ENCODE assay signal across 27 cellular contexts in the genomic region with DNA sequence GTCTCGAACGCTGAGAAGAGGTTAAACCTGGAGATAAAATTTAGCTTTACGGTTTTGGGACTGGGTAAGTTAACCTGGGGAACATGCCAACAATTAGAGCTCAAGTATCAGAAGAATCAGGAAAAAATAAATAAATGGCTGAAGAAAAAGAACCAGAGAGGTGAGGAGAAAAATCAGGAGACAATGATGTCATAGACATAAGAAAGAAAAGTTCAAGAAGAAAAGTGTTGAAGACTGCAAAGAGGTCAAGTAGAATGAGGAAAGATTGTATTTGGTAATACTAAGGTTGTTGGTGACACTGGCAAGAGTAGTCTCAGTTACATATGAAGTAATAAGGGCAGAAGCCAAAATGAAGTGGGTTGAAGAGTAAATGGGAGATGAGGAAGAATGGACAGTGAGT.
"Had no signal": no experiment of that assay in that cellular context is flagged by ENCODE, and none has a peak within 500 bp of the region (broad histone marks: within the 10 kb centered on the region; RNA-seq: fewer than 3 reads in every experiment).

No MANE protein-coding gene starts in this region.

- DNase-seq: islet precursor cell; left ventricle myocardium inferior; mesendoderm; naive B cell; natural killer cell; nephron progenitor cell; occipital lobe; ovary; stimulated activated CD4-positive, alpha-beta T cell treated with anti-CD3 and anti-CD28 coated beads, Interleukin-12 subunit alpha, Interleukin-12 subunit beta, amount 100 ng/mL, for 4 hours; stimulated activated CD4-positive, alpha-beta T cell treated with anti-CD3 and anti-CD28 coated beads, Interleukin-15, amount 100 ng/mL, for 24 hours; stimulated activated CD4-positive, alpha-beta T cell treated with anti-CD3 and anti-CD28 coated beads, Interleukin-2, amount 100 ng/mL, for 24 hours; stimulated activated CD4-positive, alpha-beta T cell treated with anti-CD3 and anti-CD28 coated beads, Interleukin-4, amount 100 ng/mL, for 1 hour; stimulated activated naive B cell treated with anti-CD40 and anti-IgM and Interleukin-4, amounts not matched to agents 10 μg/mL and 1 μg/mL and 100 μg/mL, for 72 hours; stimulated activated naive CD8-positive, alpha-beta T cell treated with anti-CD3 and anti-CD28 coated beads, Interleukin-15, Interleukin-2, amounts not matched to agents 100 U/mL and 50 U/mL, for 24 hours; substantia nigra; uterus had no signal

- H3K27ac ChIP-seq: hepatocyte, left ventricle myocardium inferior, neural progenitor cell, neutrophil, ovary, right atrium auricular region, skin epidermis, tibial nerve, uterus had no signal

- H3K4me3 ChIP-seq: hepatocyte, left ventricle myocardium inferior, lung, neural progenitor cell, ovary, right atrium auricular region, skin epidermis, tibial nerve, uterus had no signal

- H3K27me3 ChIP-seq: ovary, right atrium auricular region, tibial nerve, uterus had no signal

- H3K9ac ChIP-seq: neural progenitor cell had no signal

- H3K9me3 ChIP-seq: left ventricle myocardium inferior, neutrophil, ovary, right atrium auricular region, tibial nerve, uterus had no signal

- H3K36me3 ChIP-seq: left ventricle myocardium inferior, neural progenitor cell, neutrophil, ovary, right atrium auricular region, tibial nerve, uterus had no signal

- H3K9me3 Mint-ChIP-seq: mesothelial cell of epicardium, natural killer cell, nephron progenitor cell, neural progenitor cell, type B pancreatic cell had no signal

- H2AFZ ChIP-seq: hepatocyte, neural progenitor cell had no signal

- H3K27me3 Mint-ChIP-seq: stimulated activated naive B cell treated with anti-CD40 and anti-IgM and Interleukin-4, amounts not matched to agents 10 μg/mL and 1 μg/mL and 100 μg/mL, for 72 hours had no signal

- H3K79me2 ChIP-seq: hepatocyte had no signal

- H3K4me1 ChIP-seq: left ventricle myocardium inferior, neural progenitor cell, right atrium auricular region, tibial nerve, uterus had no signal

- H3K4me1 Mint-ChIP-seq: mesothelial cell of epicardium, natural killer cell, nephron progenitor cell, neural progenitor cell had no signal

- H3K27ac Mint-ChIP-seq: mesothelial cell of epicardium; natural killer cell; nephron progenitor cell; neural progenitor cell; progenitor cell of endocrine pancreas; stimulated activated naive B cell treated with anti-CD40 and anti-IgM and Interleukin-4, amounts not matched to agents 10 μg/mL and 1 μg/mL and 100 μg/mL, for 72 hours; type B pancreatic cell had no signal

- ATAC-seq: natural killer cell; sciatic nerve; stimulated activated naive B cell treated with anti-CD40 and anti-IgM and Interleukin-4, amounts not matched to agents 10 μg/mL and 1 μg/mL and 100 μg/mL, for 72 hours; stimulated activated naive CD8-positive, alpha-beta T cell treated with anti-CD3 and anti-CD28 coated beads, Interleukin-15, Interleukin-2, amounts not matched to agents 100 U/mL and 50 U/mL, for 24 hours had no signal

- H3K4me2 ChIP-seq: hepatocyte, neural progenitor cell had no signal

- H3K4me3 Mint-ChIP-seq: mesothelial cell of epicardium; naive B cell; natural killer cell; nephron progenitor cell; neural progenitor cell; stimulated activated naive B cell treated with anti-CD40 and anti-IgM and Interleukin-4, amounts not matched to agents 10 μg/mL and 1 μg/mL and 100 μg/mL, for 72 hours; type B pancreatic cell had no signal

- H3K36me3 Mint-ChIP-seq: mesothelial cell of epicardium; naive B cell; natural killer cell; neural progenitor cell; stimulated activated naive B cell treated with anti-CD40 and anti-IgM and Interleukin-4, amounts not matched to agents 10 μg/mL and 1 μg/mL and 100 μg/mL, for 72 hours; type B pancreatic cell had no signal
